22 cellular contexts compared by ENCODE assay signal in the genomic region with DNA sequence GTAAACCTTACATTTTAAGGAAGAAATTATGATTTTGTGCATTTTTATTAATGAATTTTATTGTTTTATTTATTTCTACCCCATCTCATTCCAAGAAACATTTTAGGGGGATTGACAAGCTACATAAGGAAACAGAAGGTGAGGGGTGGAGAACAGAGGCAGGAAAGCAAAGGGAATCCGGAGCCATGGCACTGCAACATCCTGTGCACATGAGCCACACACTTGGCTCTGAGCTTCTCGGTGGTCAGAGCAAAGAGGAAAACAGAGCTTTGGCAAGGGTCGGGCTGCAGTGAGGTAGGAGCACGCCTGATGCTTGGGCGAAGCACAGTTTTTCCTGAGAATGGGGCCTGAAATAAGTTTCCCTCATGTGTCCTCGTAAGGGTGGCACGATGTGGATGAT.
"Had no signal": no experiment of that assay in that cellular context is flagged by ENCODE, and none has a peak within 500 bp of the region (broad histone marks: within the 10 kb centered on the region; RNA-seq: fewer than 3 reads in every experiment).

No MANE protein-coding gene starts in this region.

- H3K9me3 Mint-ChIP-seq: natural killer cell treated with Interleukin-12 subunit alpha and Interleukin-12 subunit beta and Interleukin-15 and Interleukin-18, amount 100 ng/mL, for 72 hours; stimulated activated effector memory CD8-positive, alpha-beta T cell treated with anti-CD3 and anti-CD28 coated beads, Interleukin-12 subunit alpha, Interleukin-12 subunit beta, amount 100 ng/mL, for 72 hours; stimulated activated naive CD8-positive, alpha-beta T cell treated with anti-CD3 and anti-CD28 coated beads, Interleukin-15, Interleukin-2, amounts not matched to agents 100 ng/mL and 50 ng/mL, for 24 hours had no signal

- DNase-seq: colonic mucosa; effector CD4-positive, alpha-beta T cell; esophagus squamous epithelium; foreskin fibroblast; glutamatergic neuron; islet precursor cell; midbrain; occipital lobe; small intestine; stimulated activated CD4-positive, alpha-beta T cell treated with anti-CD3 and anti-CD28 coated beads, Interleukin-2, amount 100 ng/mL, for 48 hours; stimulated activated CD8-positive, alpha-beta memory T cell treated with anti-CD3 and anti-CD28 coated beads, Interleukin-4, amount 100 ng/mL, for 48 hours; tibial artery; upper lobe of left lung had no signal

- ATAC-seq: gastroesophageal sphincter; left lobe of liver; natural killer cell treated with Interleukin-12 subunit alpha and Interleukin-12 subunit beta and Interleukin-15 and Interleukin-18, amount 100 ng/mL, for 72 hours; pancreas; right cardiac atrium; stimulated activated effector memory CD8-positive, alpha-beta T cell treated with anti-CD3 and anti-CD28 coated beads, Interleukin-12 subunit alpha, Interleukin-12 subunit beta, amount 100 ng/mL, for 72 hours had no signal

- H3K4me1 ChIP-seq: pancreas had no signal

- H3K27me3 ChIP-seq: colonic mucosa, gastroesophageal sphincter, pancreas, tibial artery, upper lobe of left lung, vagina had no signal

- H3K36me3 ChIP-seq: colonic mucosa, esophagus squamous epithelium, gastroesophageal sphincter, pancreas, tibial artery, upper lobe of left lung, vagina had no signal

- H3K27ac Mint-ChIP-seq: natural killer cell treated with Interleukin-12 subunit alpha and Interleukin-12 subunit beta and Interleukin-15 and Interleukin-18, amount 100 ng/mL, for 72 hours; progenitor cell of endocrine pancreas; stimulated activated effector memory CD8-positive, alpha-beta T cell treated with anti-CD3 and anti-CD28 coated beads, Interleukin-12 subunit alpha, Interleukin-12 subunit beta, amount 100 ng/mL, for 72 hours; stimulated activated naive CD8-positive, alpha-beta T cell treated with anti-CD3 and anti-CD28 coated beads, Interleukin-15, Interleukin-2, amounts not matched to agents 100 ng/mL and 50 ng/mL, for 24 hours had no signal

- H3K36me3 Mint-ChIP-seq: natural killer cell treated with Interleukin-12 subunit alpha and Interleukin-12 subunit beta and Interleukin-15 and Interleukin-18, amount 100 ng/mL, for 72 hours; stimulated activated effector memory CD8-positive, alpha-beta T cell treated with anti-CD3 and anti-CD28 coated beads, Interleukin-12 subunit alpha, Interleukin-12 subunit beta, amount 100 ng/mL, for 72 hours had no signal

- H3K27ac ChIP-seq: colonic mucosa, esophagus squamous epithelium, gastroesophageal sphincter, pancreas, tibial artery, upper lobe of left lung, vagina had no signal

- H3K4me3 ChIP-seq: colonic mucosa, esophagus squamous epithelium, gastroesophageal sphincter, pancreas, tibial artery, upper lobe of left lung, vagina had no signal

- H3K4me3 Mint-ChIP-seq: natural killer cell treated with Interleukin-12 subunit alpha and Interleukin-12 subunit beta and Interleukin-15 and Interleukin-18, amount 100 ng/mL, for 72 hours; stimulated activated effector memory CD8-positive, alpha-beta T cell treated with anti-CD3 and anti-CD28 coated beads, Interleukin-12 subunit alpha, Interleukin-12 subunit beta, amount 100 ng/mL, for 72 hours; stimulated activated naive CD8-positive, alpha-beta T cell treated with anti-CD3 and anti-CD28 coated beads, Interleukin-15, Interleukin-2, amounts not matched to agents 100 ng/mL and 50 ng/mL, for 24 hours had no signal

- H3K9me3 ChIP-seq: colonic mucosa, esophagus squamous epithelium, gastroesophageal sphincter, pancreas, tibial artery, upper lobe of left lung, vagina had no signal

- H3K4me1 Mint-ChIP-seq: stimulated activated effector memory CD8-positive, alpha-beta T cell treated with anti-CD3 and anti-CD28 coated beads, Interleukin-12 subunit alpha, Interleukin-12 subunit beta, amount 100 ng/mL, for 72 hours had no signal
